Comparison of ENCODE assay signal across 18 cellular contexts in the genomic region with DNA sequence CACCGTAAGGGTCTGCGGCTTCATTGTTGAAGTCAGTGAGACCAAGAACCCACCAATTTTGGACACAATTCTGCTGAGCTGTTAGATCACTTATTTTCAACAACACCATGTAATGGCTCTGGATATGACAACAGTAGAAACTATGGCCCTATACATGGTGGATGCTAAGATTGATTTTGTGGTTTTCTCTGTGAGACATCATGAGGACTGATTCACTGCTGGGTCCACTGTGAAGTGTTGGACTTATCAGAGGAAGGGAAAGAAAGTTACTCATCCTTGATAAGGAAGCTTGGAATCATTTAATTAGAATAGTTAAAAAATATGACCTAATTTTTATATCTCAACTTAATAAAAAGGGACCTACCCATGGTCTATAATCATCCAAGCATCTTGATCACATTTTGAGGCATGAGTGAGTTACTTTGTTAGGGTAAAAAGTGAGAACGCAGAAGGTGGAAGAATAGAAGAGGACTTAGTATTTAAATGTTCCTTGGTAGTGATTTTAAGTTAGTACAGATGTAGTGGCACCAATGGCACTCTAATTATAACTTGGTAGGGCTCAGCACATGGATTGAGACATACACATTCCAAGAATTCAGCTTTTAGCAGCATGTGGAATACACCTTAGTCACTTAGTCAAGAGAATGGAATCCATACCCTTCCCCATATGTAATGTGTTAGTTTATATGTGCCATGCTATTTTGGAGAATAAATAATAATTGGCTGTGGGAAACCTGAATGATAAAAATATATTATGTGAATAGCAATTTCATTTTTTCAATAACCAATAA.
DNase-seq lines count a peak whose midpoint lies in the region; ATAC-seq and TF ChIP-seq lines count a peak whose summit lies in the region.
"Had no signal": no experiment of that assay in that cellular context is flagged by ENCODE, and none has a peak within 500 bp of the region (broad histone marks: within the 10 kb centered on the region; RNA-seq: fewer than 3 reads in every experiment).

No MANE protein-coding gene starts in this region.

- WGBS in right lobe of liver (ENCODE audit: insufficient coverage, low coverage, low lambda C conversion rate, missing lambda C conversion rate), result 96% methylated on average over 3 of the region's 3 CpGs

- H3K27me3 ChIP-seq in RWPE2 (ENCODE audit: insufficient read depth, poor library complexity, severe bottlenecking), result no peaks in the 10 kb centered on the region
- H3K27me3 ChIP-seq in right lobe of liver, result no peaks in the 10 kb centered on the region
- H3K27me3 ChIP-seq: BE2C had no signal

- intact Hi-C loops in right lobe of liver (cut with DNase I), result no loop called here

- H3K4me1 ChIP-seq in RWPE2 (ENCODE audit: insufficient read depth, poor library complexity, severe bottlenecking) (peaks cover 20% of the 10 kb centered on the region), right lobe of liver (no peaks in the 10 kb centered on the region)
- H3K4me1 ChIP-seq: BE2C, HAP-1 had no signal

- ATAC-seq in RWPE2 (ENCODE audit: low read depth) (peak; percentile 93), GM21825 (IDR thresholded peaks at IDR 0.05; ENCODE audit: unreplicated experiment) (no peak), right lobe of liver (no peak)

- H3K27ac ChIP-seq in RWPE2 (ENCODE audit: poor library complexity, severe bottlenecking), result peak overlapping the region; percentile 51
- no peak overlapping the region for H3K27ac ChIP-seq in right lobe of liver

- H3K36me3 ChIP-seq in RWPE2 (ENCODE audit: low read depth) (no peaks in the 10 kb centered on the region), right lobe of liver (no peaks in the 10 kb centered on the region)
- H3K36me3 ChIP-seq: BE2C, HAP-1 had no signal

- H3K9me3 ChIP-seq in RWPE2 (ENCODE audit: severe bottlenecking) (no peaks in the 10 kb centered on the region), right lobe of liver (no peaks in the 10 kb centered on the region)
- H3K9me3 ChIP-seq: BE2C, HAP-1 had no signal

- TF ChIP-seq CTCF in RWPE2 (IDR thresholded peaks at IDR 0.05; ENCODE audit: poor library complexity, severe bottlenecking), result no peak
- TF ChIP-seq CTCF in choroid plexus epithelial cell (conservative IDR thresholded peaks at IDR 0.05; ENCODE audit: low read depth, low read length), result no peak
- no peak for TF ChIP-seq CTCF in right lobe of liver (IDR thresholded peaks at IDR 0.05)

- DNase-seq in EH (ENCODE audit: low read depth) (peak; percentile 14), RWPE2 (ENCODE audit: low spot score) (no peak), choroid plexus epithelial cell (ENCODE audit: low read depth) (peak; percentile 26), kidney tubule cell (ENCODE audit: low spot score) (peak; percentile 62), AG20443 (ENCODE audit: low spot score) (no peak), NK-92 (lab: John Stamatoyannopoulos, UW; ENCODE audit: unreplicated experiment) (no peak), right lobe of liver (no peak)
- DNase-seq: ACHN; BE2C; CD4-positive, alpha-beta T cell; DMS79; NCI-H1436; NCI-H2029; NCI-H2171 treated with DMSO at 0.1 percent for 48 hours; NCI-H82; SHP77 treated with DMSO at 0.1 percent for 48 hours had no signal

- H3K4me3 ChIP-seq in RWPE2 (ENCODE audit: severe bottlenecking) (no peak overlapping the region), choroid plexus epithelial cell (ENCODE audit: low read depth, low read length) (no peak overlapping the region), right lobe of liver (no peak overlapping the region)
- H3K4me3 ChIP-seq: HAP-1 had no signal

- TF ChIP-seq POLR2A in right lobe of liver (IDR thresholded peaks at IDR 0.05), result no peak

Comparison
In these comparisons a context has a peak if more than half of its experiments do, and no peak if none do; other contexts are left out.
1. DNase-seq: peak in EH (single experiment), choroid plexus epithelial cell (single experiment) and kidney tubule cell (single experiment); none in RWPE2 (single experiment), AG20443 (single experiment), NK-92 (single experiment) and right lobe of liver (0 of 3).